1 cellular context compared by ENCODE assay signal in genomic region chr20:56572178-56572577, GRCh38.
TF ChIP-seq lines count a peak whose summit lies in the region.

No MANE protein-coding gene starts in this region.

TF ChIP-seq in HepG2, 621 proteins besides CTCF, POLR2A, EP300 and RAD21:
- TF ChIP-seq ZNF672 (CRISPR knock-in tag; IDR thresholded peaks at IDR 0.05): no peak
- TF ChIP-seq KDM5A (IDR thresholded peaks at IDR 0.05; ENCODE audit: borderline replicate concordance, low read length): no peak
- peak; percentile 61 for TF ChIP-seq CEBPG (CRISPR knock-in tag; IDR thresholded peaks at IDR 0.05)
- TF ChIP-seq NONO (IDR thresholded peaks at IDR 0.05): no peak
- no peak for TF ChIP-seq NONO (CRISPR knock-in tag; conservative IDR thresholded peaks at IDR 0.05)
- TF ChIP-seq HOXA7 (CRISPR knock-in tag; IDR thresholded peaks at IDR 0.05): no peak
- no peak for TF ChIP-seq YEATS2 (CRISPR knock-in tag; IDR thresholded peaks at IDR 0.05; ENCODE audit: borderline replicate concordance)
- TF ChIP-seq CEBPB (IDR thresholded peaks at IDR 0.05; ENCODE audit: borderline replicate concordance, low read depth, low read length): peak; percentile 93
- TF ChIP-seq ZBTB34 (CRISPR knock-in tag; IDR thresholded peaks at IDR 0.05): no peak
- no peak for TF ChIP-seq KIAA2018 (CRISPR knock-in tag; IDR thresholded peaks at IDR 0.05; ENCODE audit: borderline replicate concordance)
